ENCODE assay signal across 29 cellular contexts in genomic region chr4:147567276-147567675, GRCh38.
"Had no signal": no experiment of that assay in that cellular context is flagged by ENCODE, and none has a peak within 500 bp of the region (broad histone marks: within the 10 kb centered on the region; RNA-seq: fewer than 3 reads in every experiment).

No MANE protein-coding gene starts in this region.

- DNase-seq: stimulated activated CD4-positive, alpha-beta T cell treated with anti-CD3 and anti-CD28 coated beads, Interleukin-2, amount 100 ng/mL, for 48 hours; stimulated activated CD4-positive, alpha-beta T cell treated with anti-CD3 and anti-CD28 coated beads, Interleukin-4, amount 100 ng/mL, for 1 hour; stimulated activated CD4-positive, alpha-beta T cell treated with anti-CD3 and anti-CD28 coated beads, Interleukin-4, amount 100 ng/mL, for 24 hours; stimulated activated CD4-positive, alpha-beta T cell treated with anti-CD3 and anti-CD28 coated beads, Interleukin-4, amount 100 ng/mL, for 4 hours; stimulated activated CD8-positive, alpha-beta memory T cell treated with anti-CD3 and anti-CD28 coated beads, Interleukin-4, amount 100 ng/mL, for 48 hours; stimulated activated naive B cell treated with anti-CD40 and anti-IgM and Interleukin-4, amounts not matched to agents 10 μg/mL and 1 μg/mL and 100 μg/mL, for 72 hours; stimulated activated naive CD4-positive, alpha-beta T cell; stimulated activated naive CD4-positive, alpha-beta T cell treated with Interleukin-2 at 50 U/mL for 16 hours; stimulated activated naive CD8-positive, alpha-beta T cell treated with anti-CD3 and anti-CD28 coated beads, Interleukin-15, amount 100 ng/mL, for 72 hours; stimulated activated naive CD8-positive, alpha-beta T cell treated with anti-CD3 and anti-CD28 coated beads, Interleukin-15, Interleukin-2, amounts not matched to agents 100 U/mL and 50 U/mL, for 24 hours; stomach; substantia nigra; testis; thyroid gland; tibial artery; transverse colon; trophoblast cell; upper lobe of left lung; upper lobe of right lung; uterus had no signal

- H3K27ac Mint-ChIP-seq: stimulated activated effector memory CD8-positive, alpha-beta T cell treated with anti-CD3 and anti-CD28 coated beads, Interleukin-12 subunit alpha, Interleukin-12 subunit beta, amount 100 ng/mL, for 72 hours; stimulated activated memory B cell treated with anti-CD40 and anti-IgM and Interleukin-4, amounts not matched to agents 10 μg/mL and 1 μg/mL and 100 μg/mL, for 72 hours; stimulated activated naive B cell treated with anti-CD40 and anti-IgM and Interleukin-4, amounts not matched to agents 10 μg/mL and 1 μg/mL and 100 μg/mL, for 72 hours; stimulated activated naive CD8-positive, alpha-beta T cell treated with anti-CD3 and anti-CD28 coated beads, Interleukin-15, amount 100 ng/mL, for 72 hours; stimulated activated naive CD8-positive, alpha-beta T cell treated with anti-CD3 and anti-CD28 coated beads, Interleukin-15, Interleukin-2, amounts not matched to agents 100 ng/mL and 50 ng/mL, for 24 hours; type B pancreatic cell had no signal

- ATAC-seq: stimulated activated effector memory CD8-positive, alpha-beta T cell treated with anti-CD3 and anti-CD28 coated beads, Interleukin-12 subunit alpha, Interleukin-12 subunit beta, amount 100 ng/mL, for 72 hours; stimulated activated memory B cell treated with anti-CD40 and anti-IgM and Interleukin-4, amounts not matched to agents 10 μg/mL and 1 μg/mL and 100 μg/mL, for 72 hours; stimulated activated naive B cell treated with anti-CD40 and anti-IgM and Interleukin-4, amounts not matched to agents 10 μg/mL and 1 μg/mL and 100 μg/mL, for 72 hours; stimulated activated naive CD8-positive, alpha-beta T cell treated with anti-CD3 and anti-CD28 coated beads, Interleukin-15, amount 100 ng/mL, for 72 hours; stimulated activated naive CD8-positive, alpha-beta T cell treated with anti-CD3 and anti-CD28 coated beads, Interleukin-15, Interleukin-2, amounts not matched to agents 100 U/mL and 50 U/mL, for 24 hours; upper lobe of right lung had no signal

- H3K4me3 ChIP-seq: stomach, suprapubic skin, testis, thoracic aorta, thyroid gland, tibial artery, tibial nerve, transverse colon, upper lobe of left lung, upper lobe of right lung, uterus, vagina had no signal

- H3K36me3 Mint-ChIP-seq: stimulated activated effector memory CD8-positive, alpha-beta T cell treated with anti-CD3 and anti-CD28 coated beads, Interleukin-12 subunit alpha, Interleukin-12 subunit beta, amount 100 ng/mL, for 72 hours; stimulated activated memory B cell treated with anti-CD40 and anti-IgM and Interleukin-4, amounts not matched to agents 10 μg/mL and 1 μg/mL and 100 μg/mL, for 72 hours; stimulated activated naive B cell treated with anti-CD40 and anti-IgM and Interleukin-4, amounts not matched to agents 10 μg/mL and 1 μg/mL and 100 μg/mL, for 72 hours; type B pancreatic cell had no signal

- H3K27ac ChIP-seq: stomach, suprapubic skin, testis, thoracic aorta, thyroid gland, tibial artery, tibial nerve, transverse colon, upper lobe of left lung, upper lobe of right lung, uterus, vagina had no signal

- H3K4me1 Mint-ChIP-seq: stimulated activated effector memory CD8-positive, alpha-beta T cell treated with anti-CD3 and anti-CD28 coated beads, Interleukin-12 subunit alpha, Interleukin-12 subunit beta, amount 100 ng/mL, for 72 hours; stimulated activated memory B cell treated with anti-CD40 and anti-IgM and Interleukin-4, amounts not matched to agents 10 μg/mL and 1 μg/mL and 100 μg/mL, for 72 hours; stimulated activated naive B cell treated with anti-CD40 and anti-IgM and Interleukin-4, amounts not matched to agents 10 μg/mL and 1 μg/mL and 100 μg/mL, for 72 hours; stimulated activated naive CD8-positive, alpha-beta T cell treated with anti-CD3 and anti-CD28 coated beads, Interleukin-15, amount 100 ng/mL, for 72 hours had no signal

- H3K36me3 ChIP-seq: stomach, suprapubic skin, thoracic aorta, thyroid gland, tibial artery, tibial nerve, transverse colon, upper lobe of left lung, upper lobe of right lung, uterus, vagina had no signal

- FAIRE-seq: urothelium cell line had no signal

- H3K4me1 ChIP-seq: stomach, suprapubic skin, testis, thyroid gland, transverse colon, upper lobe of left lung, upper lobe of right lung, uterus had no signal

- H3K4me3 Mint-ChIP-seq: stimulated activated effector memory CD8-positive, alpha-beta T cell treated with anti-CD3 and anti-CD28 coated beads, Interleukin-12 subunit alpha, Interleukin-12 subunit beta, amount 100 ng/mL, for 72 hours; stimulated activated memory B cell treated with anti-CD40 and anti-IgM and Interleukin-4, amounts not matched to agents 10 μg/mL and 1 μg/mL and 100 μg/mL, for 72 hours; stimulated activated naive B cell treated with anti-CD40 and anti-IgM and Interleukin-4, amounts not matched to agents 10 μg/mL and 1 μg/mL and 100 μg/mL, for 72 hours; stimulated activated naive CD8-positive, alpha-beta T cell treated with anti-CD3 and anti-CD28 coated beads, Interleukin-15, amount 100 ng/mL, for 72 hours; stimulated activated naive CD8-positive, alpha-beta T cell treated with anti-CD3 and anti-CD28 coated beads, Interleukin-15, Interleukin-2, amounts not matched to agents 100 ng/mL and 50 ng/mL, for 24 hours; type B pancreatic cell had no signal

- H3K9me3 Mint-ChIP-seq: stimulated activated effector memory CD8-positive, alpha-beta T cell treated with anti-CD3 and anti-CD28 coated beads, Interleukin-12 subunit alpha, Interleukin-12 subunit beta, amount 100 ng/mL, for 72 hours; stimulated activated memory B cell treated with anti-CD40 and anti-IgM and Interleukin-4, amounts not matched to agents 10 μg/mL and 1 μg/mL and 100 μg/mL, for 72 hours; stimulated activated naive CD8-positive, alpha-beta T cell treated with anti-CD3 and anti-CD28 coated beads, Interleukin-15, amount 100 ng/mL, for 72 hours had no signal

- H3K27me3 ChIP-seq: stomach, suprapubic skin, testis, thyroid gland, tibial artery, tibial nerve, transverse colon, upper lobe of left lung, upper lobe of right lung, uterus, vagina had no signal

- H3K27me3 Mint-ChIP-seq: stimulated activated memory B cell treated with anti-CD40 and anti-IgM and Interleukin-4, amounts not matched to agents 10 μg/mL and 1 μg/mL and 100 μg/mL, for 72 hours; stimulated activated naive CD8-positive, alpha-beta T cell treated with anti-CD3 and anti-CD28 coated beads, Interleukin-15, Interleukin-2, amounts not matched to agents 100 ng/mL and 50 ng/mL, for 24 hours; type B pancreatic cell had no signal

- H3K9me3 ChIP-seq: testis, thyroid gland, upper lobe of left lung, upper lobe of right lung, uterus, vagina had no signal
